In the genomic region with DNA sequence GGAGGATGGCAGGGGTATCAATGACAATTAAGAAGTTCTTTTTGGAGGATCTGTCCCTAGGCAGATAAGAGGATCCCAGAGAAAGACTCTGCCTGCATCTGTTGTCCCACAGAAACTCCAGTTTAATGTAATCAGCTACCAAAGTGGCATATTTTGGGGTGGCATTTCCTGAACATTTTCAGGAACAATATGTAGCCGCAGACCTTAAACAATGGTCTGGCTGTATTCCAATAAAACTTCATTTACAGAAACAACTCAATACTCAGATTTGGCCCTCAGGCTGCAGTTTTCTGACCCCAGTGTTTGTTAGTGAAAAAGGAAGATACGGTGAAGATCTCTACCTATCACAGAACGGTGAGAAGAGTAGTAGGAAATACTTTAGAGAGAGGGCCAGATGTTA, we compare ENCODE assay signal across 1 cellular context.
TF ChIP-seq lines count a peak whose summit lies in the region.

No MANE protein-coding gene starts in this region.

TF ChIP-seq in SK-N-SH treated with all-trans-retinoic acid at 6 μM for 48 hours, 23 proteins besides CTCF, POLR2A, EP300 and RAD21 (continued from another document):
- TF ChIP-seq, protein P1, sequence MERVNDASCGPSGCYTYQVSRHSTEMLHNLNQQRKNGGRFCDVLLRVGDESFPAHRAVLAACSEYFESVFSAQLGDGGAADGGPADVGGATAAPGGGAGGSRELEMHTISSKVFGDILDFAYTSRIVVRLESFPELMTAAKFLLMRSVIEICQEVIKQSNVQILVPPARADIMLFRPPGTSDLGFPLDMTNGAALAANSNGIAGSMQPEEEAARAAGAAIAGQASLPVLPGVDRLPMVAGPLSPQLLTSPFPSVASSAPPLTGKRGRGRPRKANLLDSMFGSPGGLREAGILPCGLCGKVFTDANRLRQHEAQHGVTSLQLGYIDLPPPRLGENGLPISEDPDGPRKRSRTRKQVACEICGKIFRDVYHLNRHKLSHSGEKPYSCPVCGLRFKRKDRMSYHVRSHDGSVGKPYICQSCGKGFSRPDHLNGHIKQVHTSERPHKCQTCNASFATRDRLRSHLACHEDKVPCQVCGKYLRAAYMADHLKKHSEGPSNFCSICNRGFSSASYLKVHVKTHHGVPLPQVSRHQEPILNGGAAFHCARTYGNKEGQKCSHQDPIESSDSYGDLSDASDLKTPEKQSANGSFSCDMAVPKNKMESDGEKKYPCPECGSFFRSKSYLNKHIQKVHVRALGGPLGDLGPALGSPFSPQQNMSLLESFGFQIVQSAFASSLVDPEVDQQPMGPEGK (CRISPR knock-in tag; IDR thresholded peaks at IDR 0.05; ENCODE audit: borderline replicate concordance): no peak
- TF ChIP-seq ESRRG (CRISPR knock-in tag; IDR thresholded peaks at IDR 0.05) (no peak), ZNF70 (CRISPR knock-in tag; IDR thresholded peaks at IDR 0.05) (no peak), ZFP30 (CRISPR knock-in tag; IDR thresholded peaks at IDR 0.05) (no peak), ISL1 (CRISPR knock-in tag; IDR thresholded peaks at IDR 0.05) (no peak), BACH2 (CRISPR knock-in tag; IDR thresholded peaks at IDR 0.05; ENCODE audit: borderline replicate concordance) (no peak), ZC3H10 (CRISPR knock-in tag; IDR thresholded peaks at IDR 0.05) (no peak), CREB5 (CRISPR knock-in tag; IDR thresholded peaks at IDR 0.05; ENCODE audit: low read depth) (no peak)
